In genomic region chr6:149317656-149318571, GRCh38 we compare ENCODE assay signal across 8 cellular contexts. TPM values are rescaled to one million over a fixed set of nuclear protein-coding genes. Genes with fewer than 3 reads are reported as not detected.
A peak's percentile ranks its signal among the peaks of the same experiment; 100 is the strongest.
DNase-seq lines count a peak whose midpoint lies in the region; ATAC-seq and TF ChIP-seq lines count a peak whose summit lies in the region.

A gene with protein sequence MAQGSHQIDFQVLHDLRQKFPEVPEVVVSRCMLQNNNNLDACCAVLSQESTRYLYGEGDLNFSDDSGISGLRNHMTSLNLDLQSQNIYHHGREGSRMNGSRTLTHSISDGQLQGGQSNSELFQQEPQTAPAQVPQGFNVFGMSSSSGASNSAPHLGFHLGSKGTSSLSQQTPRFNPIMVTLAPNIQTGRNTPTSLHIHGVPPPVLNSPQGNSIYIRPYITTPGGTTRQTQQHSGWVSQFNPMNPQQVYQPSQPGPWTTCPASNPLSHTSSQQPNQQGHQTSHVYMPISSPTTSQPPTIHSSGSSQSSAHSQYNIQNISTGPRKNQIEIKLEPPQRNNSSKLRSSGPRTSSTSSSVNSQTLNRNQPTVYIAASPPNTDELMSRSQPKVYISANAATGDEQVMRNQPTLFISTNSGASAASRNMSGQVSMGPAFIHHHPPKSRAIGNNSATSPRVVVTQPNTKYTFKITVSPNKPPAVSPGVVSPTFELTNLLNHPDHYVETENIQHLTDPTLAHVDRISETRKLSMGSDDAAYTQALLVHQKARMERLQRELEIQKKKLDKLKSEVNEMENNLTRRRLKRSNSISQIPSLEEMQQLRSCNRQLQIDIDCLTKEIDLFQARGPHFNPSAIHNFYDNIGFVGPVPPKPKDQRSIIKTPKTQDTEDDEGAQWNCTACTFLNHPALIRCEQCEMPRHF (plus strand): TSS chr6:149317712. CDS start chr6:149369998, 52,286 bp downstream.

- 1 to 3% methylated on average over 19 to 92 of the region's 92 CpGs for WGBS in aorta, 2 donors

- peak within 1 kb of the TSS; percentile 87 to 93 for H3K27ac Mint-ChIP-seq in T-cell

- DNase-seq in ACHN (peak; percentile 40), GM19238 (ENCODE audit: insufficient read length, low spot score) (peak; percentile 35), T-cell (peak; percentile 16 to 67 (median 52)), right atrium auricular region (ENCODE audit: low spot score) (no peak), retina (peak; percentile 68), aorta (peak; percentile 68 to 80)
- DNase-seq in activated naive CD8-positive, alpha-beta T cell treated with anti-CD3 and anti-CD28 coated beads, Interleukin-2, amount 50 U/mL, for 16 hours (ENCODE audit: low read depth, low spot score), result peak; percentile 53

- H3K9me3 Mint-ChIP-seq in T-cell, result no peaks in the 10 kb centered on the region

- peaks cover 0 to 27% of the 10 kb centered on the region in 2 donors for H3K4me1 ChIP-seq in right atrium auricular region
- peaks cover 0 to 2% of the 10 kb centered on the region in 2 donors for H3K4me1 ChIP-seq in aorta (ENCODE audit: control insufficient read depth in 1 of 2, insufficient read depth in 2 of 2, low read length in 2 of 2)

- H3K27me3 Mint-ChIP-seq in T-cell, result no peaks in the 10 kb centered on the region

- intact Hi-C loops in aorta (cut with DNase I), result loop anchor here in 1 of 2 donors (5.0 to 10.0 kb wide), 2 partner anchors 104 to 233 kb away; no protein-coding TSS in a partner anchor

- H3K4me1 Mint-ChIP-seq in T-cell, result peaks cover 35 to 59% (median 49%) of the 10 kb centered on the region in 3 donors

- POLR2A ChIA-PET in T-cell (lab: Charles Lee), result interaction anchor here (0.6 to 0.7 kb wide), 6 partner anchors 48 to 214 kb away, joined by 3 to 4 read pairs (median 3); no protein-coding TSS in a partner anchor

- H3K4me3 ChIP-seq in right atrium auricular region (peak within 1 kb of the TSS; percentile 97 to 98), aorta (ENCODE audit: low read length in 2 of 2) (peak within 1 kb of the TSS; percentile 63 to 100)

- CTCF ChIA-PET in T-cell (lab: Charles Lee), result interaction anchor here in 1 of 2 donors (1.1 to 1.4 kb wide), 2 partner anchors 41 to 46 kb away, joined by 3 to 8 read pairs; no protein-coding TSS in a partner anchor

- H3K36me3 Mint-ChIP-seq in T-cell, result peaks cover 3% of the 10 kb centered on the region

- no peaks in the 10 kb centered on the region for H3K27me3 ChIP-seq in right atrium auricular region
- peaks cover 0 to 1% of the 10 kb centered on the region in 2 donors for H3K27me3 ChIP-seq in aorta (ENCODE audit: control insufficient read depth in 1 of 2, insufficient read depth in 2 of 2, low read length in 1 of 2)

- ATAC-seq in HG03457 (IDR thresholded peaks at IDR 0.05; ENCODE audit: unreplicated experiment) (peak; percentile 4), T-cell (replicated peaks in 1 of 4) (peak; percentile 33 to 36 (median 36)), aorta (ENCODE audit: low FRiP score) (peak; percentile 81)

- peak within 1 kb of the TSS; percentile 86 to 93 (median 91) for H3K4me3 Mint-ChIP-seq in T-cell

- H3K27ac ChIP-seq in right atrium auricular region (peak within 1 kb of the TSS; percentile 98 to 99), aorta (ENCODE audit: low read depth in 1 of 2, low read length in 2 of 2) (peak within 1 kb of the TSS; percentile 82 to 90)

- TF ChIP-seq CTCF in right atrium auricular region (IDR thresholded peaks at IDR 0.05), result no peak

- H3K9me3 ChIP-seq in right atrium auricular region, result no peaks in the 10 kb centered on the region
- H3K9me3 ChIP-seq in aorta (ENCODE audit: control insufficient read depth, low read length), result no peaks in the 10 kb centered on the region

- in situ Hi-C loops in ACHN (cut with HindIII; ENCODE audit: low pct_ligation_motif_present, low pct_unique_long_range_greater_than_20kb, low sequenced_read_pairs), result no loop called here

- no peaks in the 10 kb centered on the region for H3K36me3 ChIP-seq in right atrium auricular region
- no peaks in the 10 kb centered on the region for H3K36me3 ChIP-seq in aorta (ENCODE audit: control insufficient read depth in 1 of 2, insufficient read depth in 2 of 2, low read length in 1 of 2)

RNA-seq across cellular contexts. Expression of the gene that starts here (rescaled TPM):
- 100 to 1,000 TPM; 128 to 160 (median 146) TPM for total RNA-seq in T-cell
- total RNA-seq in right atrium auricular region, result 10 to 100 TPM; 51.8 to 58.5 TPM
- total RNA-seq in aorta, result 10 to 100 TPM; 68.1 to 68.6 TPM
- 10 to 100 TPM; 22.2 to 49.6 TPM for polyA plus RNA-seq in aorta

Comparison
In these comparisons a context has a peak if more than half of its experiments do, and no peak if none do; other contexts are left out.
1. ATAC-seq: peak in every context shown above with its lines; median percentile 81 in aorta; 36 in T-cell; 4 in HG03457.